ENCODE assay signal across 19 cellular contexts in the genomic region with DNA sequence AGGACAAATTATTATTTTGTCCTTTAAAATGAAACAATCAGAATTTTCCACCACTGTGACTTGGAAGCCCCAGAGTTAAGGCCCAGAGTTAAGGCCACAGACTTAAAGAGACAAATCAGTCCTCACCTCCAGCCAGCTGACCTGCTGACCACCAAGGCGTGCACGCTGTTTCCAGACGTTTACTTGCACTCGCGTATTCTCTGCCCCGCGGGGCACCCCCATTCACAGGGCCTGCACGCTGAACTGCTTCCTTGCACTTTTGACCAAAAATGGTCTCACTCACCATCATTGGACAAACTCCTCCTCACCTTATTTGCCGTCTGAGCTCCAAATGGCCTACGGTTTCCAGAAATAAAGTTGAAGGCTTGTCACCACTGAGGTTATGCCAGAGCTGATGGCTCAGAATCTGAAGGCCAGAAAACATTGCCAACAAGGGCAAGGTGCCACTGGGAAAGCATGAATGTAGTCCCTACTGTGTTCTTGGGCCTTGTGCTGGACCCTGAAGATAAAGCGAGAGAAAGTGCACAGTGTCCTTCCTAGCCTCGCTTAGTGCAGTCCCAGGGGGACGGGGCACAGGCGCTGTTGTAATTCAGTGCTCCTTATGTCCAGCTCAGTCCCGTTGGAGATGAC.
DNase-seq lines count a peak whose midpoint lies in the region; ATAC-seq and TF ChIP-seq lines count a peak whose summit lies in the region.
"Had no signal": no experiment of that assay in that cellular context is flagged by ENCODE, and none has a peak within 500 bp of the region (broad histone marks: within the 10 kb centered on the region; RNA-seq: fewer than 3 reads in every experiment).

No MANE protein-coding gene starts in this region.

- H3K27me3 ChIP-seq in left ventricle myocardium inferior (ENCODE audit: low read depth) (no peaks in the 10 kb centered on the region), sigmoid colon (no peaks in the 10 kb centered on the region), osteoblast (ENCODE audit: insufficient read depth, low read length) (no peaks in the 10 kb centered on the region), spleen (replicated peaks in 1 of 7) (no peaks in the 10 kb centered on the region)
- H3K27me3 ChIP-seq: MG63 had no signal

- no peaks in the 10 kb centered on the region for H3K36me3 Mint-ChIP-seq in activated naive CD8-positive, alpha-beta T cell treated with anti-CD3 and anti-CD28 coated beads, Interleukin-2, amount 50 U/mL, for 24 hours (ENCODE audit: low read depth)
- H3K36me3 Mint-ChIP-seq: CD4-positive, CD25-positive, alpha-beta regulatory T cell had no signal

- intact Hi-C loops in left ventricle myocardium inferior (cut with micrococcal nuclease), result no loop called here
- intact Hi-C loops in sigmoid colon (cut with DNase I), result no loop called here
- intact Hi-C loops in spleen (cut with DNase I; ENCODE audit: low total_unique reads), result no loop called here

- H3K27me3 Mint-ChIP-seq in activated naive CD8-positive, alpha-beta T cell treated with anti-CD3 and anti-CD28 coated beads, Interleukin-2, amount 50 U/mL, for 24 hours, result no peaks in the 10 kb centered on the region

- WGBS in sigmoid colon, 2 donors, result 87 to 95% methylated on average over 15 of the region's 15 CpGs
- 91 to 94% (median 92%) methylated on average over 15 of the region's 15 CpGs for WGBS in spleen, 5 donors

- no peak for TF ChIP-seq POLR2A in sigmoid colon (IDR thresholded peaks at IDR 0.05)
- no peak for TF ChIP-seq POLR2A in spleen (IDR thresholded peaks at IDR 0.05)

- no peaks in the 10 kb centered on the region for H3K4me1 Mint-ChIP-seq in activated naive CD8-positive, alpha-beta T cell treated with anti-CD3 and anti-CD28 coated beads, Interleukin-2, amount 50 U/mL, for 24 hours

- ATAC-seq in activated naive CD8-positive, alpha-beta T cell treated with anti-CD3 and anti-CD28 coated beads, Interleukin-2, amount 50 U/mL, for 24 hours, result no peak
- ATAC-seq: Panc1 had no signal

- H3K9me3 ChIP-seq in left ventricle myocardium inferior (replicated peaks) (no peaks in the 10 kb centered on the region), sigmoid colon (no peaks in the 10 kb centered on the region), osteoblast (ENCODE audit: low read depth, low read length) (no peaks in the 10 kb centered on the region), spleen (no peaks in the 10 kb centered on the region)
- H3K9me3 ChIP-seq: MG63 had no signal

- no peaks in the 10 kb centered on the region for H3K79me2 ChIP-seq in osteoblast (ENCODE audit: insufficient read depth, low read length)

- H3K4me3 Mint-ChIP-seq in activated naive CD8-positive, alpha-beta T cell treated with anti-CD3 and anti-CD28 coated beads, Interleukin-2, amount 50 U/mL, for 24 hours, result no peak overlapping the region
- H3K4me3 Mint-ChIP-seq: CD4-positive, CD25-positive, alpha-beta regulatory T cell; H9 had no signal

- H2AFZ ChIP-seq in osteoblast (ENCODE audit: low read length), result no peak overlapping the region

- H4K20me1 ChIP-seq in osteoblast (ENCODE audit: insufficient read depth, low read length), result no peaks in the 10 kb centered on the region

- DNase-seq in G401 (ENCODE audit: low spot score) (peak; percentile 14), dermis blood vessel endothelial cell (peak; percentile 55), left ventricle myocardium inferior (peak; percentile 23), sigmoid colon (no peak), osteoblast (ENCODE audit: insufficient read length, low spot score, missing footprints) (no peak), occipital lobe (lab: John Stamatoyannopoulos, UW) (no peak), spleen (no peak)
- no peak for DNase-seq in activated naive CD8-positive, alpha-beta T cell treated with anti-CD3 and anti-CD28 coated beads, Interleukin-2, amount 50 U/mL, for 24 hours
- DNase-seq: Calu3; CD4-positive, CD25-positive, alpha-beta regulatory T cell; DMS53; H9; Karpas-422; MG63; NCI-H1092; NCI-H146; NCI-H2081 treated with DMSO at 0.1 percent for 48 hours; NCI-H524 had no signal

- H3K36me3 ChIP-seq in left ventricle myocardium inferior, result no peaks in the 10 kb centered on the region
- no peaks in the 10 kb centered on the region for H3K36me3 ChIP-seq in sigmoid colon
- H3K36me3 ChIP-seq in osteoblast (ENCODE audit: insufficient read depth, low read length), result no peaks in the 10 kb centered on the region
- H3K36me3 ChIP-seq in spleen, result no peaks in the 10 kb centered on the region
- H3K36me3 ChIP-seq: MG63 had no signal

- H3K4me3 ChIP-seq in left ventricle myocardium inferior (no peak overlapping the region), sigmoid colon (peak overlapping the region; percentile 2 to 27 (median 25)), osteoblast (ENCODE audit: insufficient read depth, low read length) (no peak overlapping the region), spleen (no peak overlapping the region)
- H3K4me3 ChIP-seq: MG63 had no signal

- TF ChIP-seq CTCF in left ventricle myocardium inferior (IDR thresholded peaks at IDR 0.05; ENCODE audit: borderline replicate concordance) (no peak), sigmoid colon (IDR thresholded peaks at IDR 0.05) (no peak), osteoblast (IDR thresholded peaks at IDR 0.05; ENCODE audit: extremely low read depth, low read depth, low read length) (no peak), spleen (IDR thresholded peaks at IDR 0.05 in 8 of 11, conservative IDR thresholded peaks at IDR 0.05 in 3 of 11) (no peak)

- in situ Hi-C loops in G401 (cut with HindIII; ENCODE audit: low sequenced_read_pairs), result no loop called here

- no peaks in the 10 kb centered on the region for H3K9me3 Mint-ChIP-seq in activated naive CD8-positive, alpha-beta T cell treated with anti-CD3 and anti-CD28 coated beads, Interleukin-2, amount 50 U/mL, for 24 hours
- H3K9me3 Mint-ChIP-seq: CD4-positive, CD25-positive, alpha-beta regulatory T cell; H9 had no signal

- H3K27ac ChIP-seq in left ventricle myocardium inferior (replicated peaks), result peak overlapping the region; percentile 14
- peak overlapping the region; percentile 43 to 74 (median 44) for H3K27ac ChIP-seq in sigmoid colon
- no peak overlapping the region for H3K27ac ChIP-seq in osteoblast (ENCODE audit: low read depth, low read length)
- no peak overlapping the region for H3K27ac ChIP-seq in spleen

- no peak for TF ChIP-seq EP300 in sigmoid colon (IDR thresholded peaks at IDR 0.05)

- H3K27ac Mint-ChIP-seq in activated naive CD8-positive, alpha-beta T cell treated with anti-CD3 and anti-CD28 coated beads, Interleukin-2, amount 50 U/mL, for 24 hours, result no peak overlapping the region
- H3K27ac Mint-ChIP-seq: CD4-positive, CD25-positive, alpha-beta regulatory T cell had no signal

- H3K4me1 ChIP-seq in left ventricle myocardium inferior (peaks cover 12% of the 10 kb centered on the region), sigmoid colon (no peaks in the 10 kb centered on the region), osteoblast (ENCODE audit: insufficient read depth, low read length) (no peaks in the 10 kb centered on the region), spleen (peaks cover 0 to 10% (median 2%) of the 10 kb centered on the region in 6 donors)

- H3K4me2 ChIP-seq in osteoblast (ENCODE audit: insufficient read depth, low read length), result no peak overlapping the region

Comparison
In these comparisons a context has a peak if more than half of its experiments do, and no peak if none do; other contexts are left out.
1. DNase-seq: peak in G401 (single experiment), dermis blood vessel endothelial cell (single experiment) and left ventricle myocardium inferior (single experiment); none in sigmoid colon (single experiment), osteoblast (single experiment), occipital lobe (single experiment), spleen (single experiment) and activated naive CD8-positive, alpha-beta T cell treated with anti-CD3 and anti-CD28 coated beads, Interleukin-2, amount 50 U/mL, for 24 hours (single experiment).
2. H3K27ac ChIP-seq: peak in left ventricle myocardium inferior (single experiment) and sigmoid colon (4 of 4); none in osteoblast (single experiment) and spleen (0 of 8).
3. H3K4me3 ChIP-seq: peak in sigmoid colon (4 of 4); none in left ventricle myocardium inferior (single experiment), osteoblast (single experiment) and spleen (0 of 8).